In genomic region chr13:100520936-100521765, GRCh38 we compare ENCODE assay signal across 13 cellular contexts.
DNase-seq lines count a peak whose midpoint lies in the region; ATAC-seq and TF ChIP-seq lines count a peak whose summit lies in the region.
"Had no signal": no experiment of that assay in that cellular context is flagged by ENCODE, and none has a peak within 500 bp of the region (broad histone marks: within the 10 kb centered on the region; RNA-seq: fewer than 3 reads in every experiment).

No MANE protein-coding gene starts in this region.

- H3K27me3 ChIP-seq in CD8-positive, alpha-beta T cell (ENCODE audit: insufficient read depth, low read length), result no peaks in the 10 kb centered on the region
- H3K27me3 ChIP-seq in HUES64 (ENCODE audit: insufficient read depth, low read length) (no peaks in the 10 kb centered on the region), brain microvascular endothelial cell (replicated peaks) (no peaks in the 10 kb centered on the region), esophagus muscularis mucosa (no peaks in the 10 kb centered on the region)
- H3K27me3 ChIP-seq: cardiac muscle cell had no signal

- no peaks in the 10 kb centered on the region for H3K36me3 ChIP-seq in CD8-positive, alpha-beta T cell (ENCODE audit: insufficient read depth, low read length)
- H3K36me3 ChIP-seq in HUES64 (ENCODE audit: insufficient read depth, low read length), result no peaks in the 10 kb centered on the region; the same call in 1 of the 2 replicates
- H3K36me3 ChIP-seq in brain microvascular endothelial cell (replicated peaks), result no peaks in the 10 kb centered on the region
- H3K36me3 ChIP-seq in esophagus muscularis mucosa, result peaks cover 0 to 9% (median 3%) of the 10 kb centered on the region in 4 donors
- H3K36me3 ChIP-seq: cardiac muscle cell had no signal

- peaks cover 13% of the 10 kb centered on the region for H3K4me1 ChIP-seq in CD8-positive, alpha-beta T cell (ENCODE audit: insufficient read depth, low read length)
- H3K4me1 ChIP-seq in HUES64 (ENCODE audit: insufficient read depth, low read length), result peaks cover 54% of the 10 kb centered on the region
- H3K4me1 ChIP-seq in esophagus muscularis mucosa, result no peaks in the 10 kb centered on the region

- H3K27ac ChIP-seq in CD8-positive, alpha-beta T cell (ENCODE audit: low read depth, low read length), result no peak overlapping the region
- H3K27ac ChIP-seq in HUES64 (ENCODE audit: low read depth, low read length), result peak overlapping the region; percentile 39; the same call in 1 of the 2 replicates
- no peak overlapping the region for H3K27ac ChIP-seq in brain microvascular endothelial cell
- H3K27ac ChIP-seq in esophagus muscularis mucosa (replicated peaks in 1 of 4), result no peak overlapping the region
- H3K27ac ChIP-seq: cardiac muscle cell had no signal

- H3K27me3 Mint-ChIP-seq in CD8-positive, alpha-beta T cell (ENCODE audit: low read depth), result no peaks in the 10 kb centered on the region
- no peaks in the 10 kb centered on the region for H3K27me3 Mint-ChIP-seq in naive thymus-derived CD8-positive, alpha-beta T cell

- H3K4me3 ChIP-seq in CD8-positive, alpha-beta T cell (ENCODE audit: low read depth, low read length), result no peak overlapping the region
- H3K4me3 ChIP-seq in HUES64 (ENCODE audit: low read length), result 0 out of 2 replicates have a peak overlapping the region, but pooled peaks have one; percentile 1
- peak overlapping the region; percentile 24 for H3K4me3 ChIP-seq in brain microvascular endothelial cell (ENCODE audit: low read depth, low read length)
- no peak overlapping the region for H3K4me3 ChIP-seq in esophagus muscularis mucosa
- H3K4me3 ChIP-seq: cardiac muscle cell had no signal

- no peak for TF ChIP-seq POLR2A in esophagus muscularis mucosa (IDR thresholded peaks at IDR 0.05; ENCODE audit: low read depth)

- no peak for TF ChIP-seq CTCF in CD8-positive, alpha-beta T cell (IDR thresholded peaks at IDR 0.05)
- TF ChIP-seq CTCF in brain microvascular endothelial cell (IDR thresholded peaks at IDR 0.05; ENCODE audit: low read depth, low read length, missing control alignments) (peak; percentile 14), esophagus muscularis mucosa (IDR thresholded peaks at IDR 0.05) (no peak)

- CTCF ChIA-PET in CD8-positive, alpha-beta T cell (lab: Charles Lee), result interaction anchor here (0.7 to 1.9 kb wide), 2 partner anchors 19 to 865 kb away, joined by 3 to 4 read pairs; no protein-coding TSS in a partner anchor

- no peaks in the 10 kb centered on the region for H3K9me3 ChIP-seq in CD8-positive, alpha-beta T cell (ENCODE audit: low read length)
- H3K9me3 ChIP-seq in HUES64 (ENCODE audit: insufficient read depth, low read depth, low read length) (no peaks in the 10 kb centered on the region), esophagus muscularis mucosa (no peaks in the 10 kb centered on the region)

- in situ Hi-C loops in brain microvascular endothelial cell (cut with HindIII; ENCODE audit: low pct_ligation_motif_present, low sequenced_read_pairs) (no loop called here), KBM-7 (cut with MboI; ENCODE audit: low pct_unique_long_range_greater_than_20kb, low sequenced_read_pairs) (loop anchor here (25.0 kb wide), 1 partner anchor 284 kb away; no protein-coding TSS in a partner anchor)

- peaks cover 5% of the 10 kb centered on the region for H3K36me3 Mint-ChIP-seq in CD8-positive, alpha-beta T cell
- peaks cover 0 to 3% (median 0%) of the 10 kb centered on the region in 3 donors for H3K36me3 Mint-ChIP-seq in naive thymus-derived CD8-positive, alpha-beta T cell

- POLR2A ChIA-PET in CD8-positive, alpha-beta T cell (lab: Charles Lee), result no interaction called here
- POLR2A ChIA-PET in naive thymus-derived CD8-positive, alpha-beta T cell (lab: Charles Lee), result no interaction called here

- no peaks in the 10 kb centered on the region for H3K9me3 Mint-ChIP-seq in CD8-positive, alpha-beta T cell
- no peaks in the 10 kb centered on the region for H3K9me3 Mint-ChIP-seq in naive thymus-derived CD8-positive, alpha-beta T cell
- H3K9me3 Mint-ChIP-seq: HFFc6 had no signal

- peak overlapping the region; percentile 48; the same call in 1 of the 2 replicates for H3K9ac ChIP-seq in HUES64 (ENCODE audit: low read depth, low read length)

- no peak for ATAC-seq in CD8-positive, alpha-beta T cell
- ATAC-seq in naive thymus-derived CD8-positive, alpha-beta T cell, result peak in 1 of 2 donors; percentile 18
- ATAC-seq: left lobe of liver had no signal

- H3K4me1 Mint-ChIP-seq in CD8-positive, alpha-beta T cell (ENCODE audit: low read depth), result peaks cover 19% of the 10 kb centered on the region
- peaks cover 7 to 22% (median 11%) of the 10 kb centered on the region in 4 donors for H3K4me1 Mint-ChIP-seq in naive thymus-derived CD8-positive, alpha-beta T cell

- TF ChIP-seq EP300 in esophagus muscularis mucosa (IDR thresholded peaks at IDR 0.05), result no peak

- 25% methylated on average over 24 of the region's 24 CpGs for WGBS in HUES64
- WGBS in esophagus muscularis mucosa, result 87% methylated on average over 24 of the region's 24 CpGs

- peak overlapping the region; percentile 66 for H3K4me3 Mint-ChIP-seq in CD8-positive, alpha-beta T cell
- H3K4me3 Mint-ChIP-seq in naive thymus-derived CD8-positive, alpha-beta T cell, result peak overlapping the region; percentile 64 to 81 (median 73)
- H3K4me3 Mint-ChIP-seq: HFFc6 had no signal

- peak overlapping the region; percentile 0 for H3K27ac Mint-ChIP-seq in CD8-positive, alpha-beta T cell
- H3K27ac Mint-ChIP-seq in naive thymus-derived CD8-positive, alpha-beta T cell, result peak overlapping the region in 6 of 10 donors; percentile 3 to 73 (median 37)
- H3K27ac Mint-ChIP-seq: HFFc6 had no signal

- no peak for DNase-seq in CD8-positive, alpha-beta T cell
- no peak for DNase-seq in brain microvascular endothelial cell
- DNase-seq in naive thymus-derived CD8-positive, alpha-beta T cell, result no peak
- DNase-seq in esophagus muscularis mucosa (ENCODE audit: extremely low spot score), result no peak
- no peak for DNase-seq in cerebellar nuclear complex (lab: John Stamatoyannopoulos, UW)
- no peak for DNase-seq in KBM-7
- DNase-seq in central memory CD4-positive, alpha-beta T cell, result no peak
- DNase-seq: HFFc6; KG1; stimulated activated CD4-positive, alpha-beta T cell treated with anti-CD3 and anti-CD28 coated beads, Interleukin-1b, Interleukin-23, amount 100 ng/mL, for 48 hours had no signal

- intact Hi-C loops in CD8-positive, alpha-beta T cell (cut with DNase I, micrococcal nuclease), result no loop called here
- intact Hi-C loops in esophagus muscularis mucosa (cut with DNase I), result no loop called here

Comparison
In these comparisons a context has a peak if more than half of its experiments do, and no peak if none do; other contexts are left out.
1. H3K4me3 ChIP-seq: peak in HUES64 (single experiment) and brain microvascular endothelial cell (single experiment); none in CD8-positive, alpha-beta T cell (single experiment) and esophagus muscularis mucosa (0 of 4).